35 cellular contexts compared by ENCODE assay signal in genomic region chr2:200631287-200631686, GRCh38.
"Had no signal": no experiment of that assay in that cellular context is flagged by ENCODE, and none has a peak within 500 bp of the region (broad histone marks: within the 10 kb centered on the region; RNA-seq: fewer than 3 reads in every experiment).

No MANE protein-coding gene starts in this region.

- H3K4me3 ChIP-seq: MG63 had no signal

- DNase-seq: Karpas-422, Kasumi-1, MG63, MM.1S, MV-4-11, NCI-H1048, NCI-H1092, NCI-H1092 treated with DMSO at 0.1 percent for 48 hours, NCI-H1105, NCI-H1105 treated with DMSO at 0.1 percent for 48 hours, NCI-H1417, NCI-H1417 treated with DMSO at 0.1 percent for 48 hours, NCI-H1436, NCI-H1436 treated with DMSO at 0.1 percent for 48 hours, NCI-H146, NCI-H1694, NCI-H1694 treated with DMSO at 0.1 percent for 48 hours, NCI-H187, NCI-H187 treated with DMSO at 0.1 percent for 48 hours, NCI-H1930, NCI-H2029, NCI-H2029 treated with DMSO at 0.1 percent for 48 hours, NCI-H2081, NCI-H2081 treated with DMSO at 0.1 percent for 48 hours, NCI-H2107, NCI-H2171, NCI-H2171 treated with DMSO at 0.1 percent for 48 hours, NCI-H2227 treated with DMSO at 0.1 percent for 48 hours, NCI-H226, NCI-H345, NCI-H446, NCI-H446 treated with DMSO at 0.1 percent for 48 hours, NCI-H510A, NCI-H510A treated with DMSO at 0.1 percent for 48 hours, NCI-H524 had no signal

- H3K9me3 ChIP-seq: MG63 had no signal

- H3K36me3 ChIP-seq: MG63 had no signal

- H3K27me3 ChIP-seq: MG63 had no signal
